ENCODE assay signal across 19 cellular contexts in the genomic region with DNA sequence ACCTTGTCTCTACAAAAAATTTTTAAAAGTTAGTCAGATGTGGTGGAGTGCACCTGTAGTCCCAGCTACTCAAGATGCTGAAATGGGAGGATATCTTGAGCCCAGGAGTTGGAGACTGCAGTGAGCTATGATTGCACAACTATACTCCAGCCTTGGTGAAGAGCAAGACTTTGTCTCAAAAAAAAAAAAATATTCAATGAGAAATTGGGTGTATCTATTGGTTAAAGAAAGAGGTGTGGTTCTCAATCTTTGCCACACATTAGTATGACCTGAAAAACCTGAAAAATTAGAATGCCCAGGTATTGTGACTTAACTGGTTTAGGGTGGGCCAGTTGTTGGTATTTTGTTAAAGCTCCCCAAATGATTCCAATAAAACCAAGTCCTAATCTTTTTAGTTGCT. TPM values are rescaled to one million over a fixed set of nuclear protein-coding genes. Genes with fewer than 3 reads are reported as not detected.
DNase-seq lines count a peak whose midpoint lies in the region; ATAC-seq, FAIRE-seq and TF ChIP-seq lines count a peak whose summit lies in the region.
"Had no signal": no experiment of that assay in that cellular context is flagged by ENCODE, and none has a peak within 500 bp of the region (broad histone marks: within the 10 kb centered on the region; RNA-seq: fewer than 3 reads in every experiment).

No MANE protein-coding gene starts in this region.

- H3K9ac ChIP-seq in PC-3 (ENCODE audit: low read length), result no peak overlapping the region
- no peak overlapping the region for H3K9ac ChIP-seq in K562 (ENCODE audit: insufficient read depth in 1 of 2, low read depth in 2 of 2, low read length in 2 of 2)

- TF ChIP-seq RAD21 in K562 (CRISPR knock-in tag; conservative IDR thresholded peaks at IDR 0.05 in 1 of 2, IDR thresholded peaks at IDR 0.05 in 1 of 2), result no peak

- TF ChIP-seq POLR2A in K562 (conservative IDR thresholded peaks at IDR 0.05) (no peak), uterus (IDR thresholded peaks at IDR 0.05) (no peak)

- BruUV-seq in PC-3 (replicated peaks; lab: Mats Ljungman, UMichigan), result no TSS peak
- BruUV-seq in K562 (replicated peaks; lab: Mats Ljungman, UMichigan), result no TSS peak

- peak overlapping the region; percentile 90; the same call in 1 of the 2 replicates for H3K27ac ChIP-seq in ACC112 (ENCODE audit: low read depth, low read length)
- H3K27ac ChIP-seq in PC-3 (ENCODE audit: low read length), result no peak overlapping the region
- H3K27ac ChIP-seq in K562 (ENCODE audit: extremely low read depth, low read depth, low read length), result peak overlapping the region; percentile 72; the same call in 2 of the 3 replicates
- H3K27ac ChIP-seq in SJCRH30, result no peak overlapping the region
- H3K27ac ChIP-seq in uterus, result no peak overlapping the region
- H3K27ac ChIP-seq: C4-2B had no signal

- no peak overlapping the region for H3K4me2 ChIP-seq in PC-3 (ENCODE audit: low read length)
- no peak overlapping the region for H3K4me2 ChIP-seq in K562 (ENCODE audit: insufficient read depth, low read length)

- no peaks in the 10 kb centered on the region for H3K9me2 ChIP-seq in PC-3 (replicated peaks; ENCODE audit: low read length)

- H3K4me3 ChIP-seq in ACC112 (ENCODE audit: low read depth, low read length) (no peak overlapping the region), PC-3 (ENCODE audit: low read length) (no peak overlapping the region), K562 (no peak overlapping the region), SJCRH30 (no peak overlapping the region), uterus (no peak overlapping the region)

- TF ChIP-seq CTCF in PC-3 (conservative IDR thresholded peaks at IDR 0.05; ENCODE audit: low read depth, low read length), result no peak
- no peak for TF ChIP-seq CTCF in K562 (IDR thresholded peaks at IDR 0.05 in 2 of 3, conservative IDR thresholded peaks at IDR 0.05 in 1 of 3; ENCODE audit: insufficient read depth in 2 of 3, low read depth in 1 of 3, low read length in 3 of 3)
- TF ChIP-seq CTCF in uterus (IDR thresholded peaks at IDR 0.05), result no peak

- H4K20me1 ChIP-seq in PC-3 (ENCODE audit: low read length) (no peaks in the 10 kb centered on the region), K562 (replicated peaks; ENCODE audit: control insufficient read depth, insufficient read depth, low read length) (no peaks in the 10 kb centered on the region)

- CTCF ChIA-PET in PC-3 (lab: Charles Lee) (no interaction called here), K562 (lab: Yijun Ruan, JAX; ENCODE audit: low intra/inter-chr PET ratio) (no interaction called here)

- ATAC-seq in PC-3, result no peak
- ATAC-seq in K562, result no peak
- peak; percentile 88 for ATAC-seq in esophagus mucosa

- no peak for TF ChIP-seq EP300 in K562 (IDR thresholded peaks at IDR 0.05; ENCODE audit: low read length)

- H3K27me3 ChIP-seq in ACC112 (ENCODE audit: insufficient read depth, low read length), result no peaks in the 10 kb centered on the region
- H3K27me3 ChIP-seq in PC-3 (ENCODE audit: low read length), result no peaks in the 10 kb centered on the region
- H3K27me3 ChIP-seq in K562 (ENCODE audit: control insufficient read depth in 2 of 2, insufficient read depth in 2 of 2, low read length in 2 of 2), result no peaks in the 10 kb centered on the region
- H3K27me3 ChIP-seq in SJCRH30, result no peaks in the 10 kb centered on the region
- no peaks in the 10 kb centered on the region for H3K27me3 ChIP-seq in uterus
- H3K27me3 ChIP-seq: BE2C had no signal

- 0 out of 2 replicates have a peak, but pooled peaks cover 6% of the 10 kb centered on the region for H3K9me3 ChIP-seq in PC-3 (ENCODE audit: low read length)
- H3K9me3 ChIP-seq in K562 (replicated peaks; ENCODE audit: control insufficient read depth, insufficient read depth, low read depth, low read length), result no peaks in the 10 kb centered on the region
- H3K9me3 ChIP-seq in SJCRH30 (replicated peaks), result no peaks in the 10 kb centered on the region
- no peaks in the 10 kb centered on the region for H3K9me3 ChIP-seq in uterus
- H3K9me3 ChIP-seq: BE2C had no signal

- H3K79me2 ChIP-seq in ACC112 (ENCODE audit: control insufficient read depth, insufficient read depth, low read length, unreplicated experiment) (no peaks in the 10 kb centered on the region), PC-3 (ENCODE audit: low read length) (no peaks in the 10 kb centered on the region), K562 (ENCODE audit: control insufficient read depth, insufficient read depth, low read length) (no peaks in the 10 kb centered on the region)

- peaks cover 25% of the 10 kb centered on the region for H3K4me1 ChIP-seq in ACC112 (ENCODE audit: control insufficient read depth, insufficient read depth, low read length, unreplicated experiment)
- H3K4me1 ChIP-seq in PC-3 (ENCODE audit: insufficient read depth, low read length), result peaks cover 15% of the 10 kb centered on the region; the same call in 1 of the 2 replicates
- H3K4me1 ChIP-seq in K562 (replicated peaks in 1 of 2; ENCODE audit: control insufficient read depth in 2 of 2, insufficient read depth in 2 of 2, low read length in 2 of 2), result peaks cover 0 to 4% of the 10 kb centered on the region in 2 experiments; a peak in 2 of 5 replicates
- H3K4me1 ChIP-seq in SJCRH30, result peaks cover 23% of the 10 kb centered on the region
- H3K4me1 ChIP-seq in uterus, result no peaks in the 10 kb centered on the region

- intact Hi-C loops in PC-3 (cut with micrococcal nuclease), result no loop called here
- intact Hi-C loops in K562 (cut with micrococcal nuclease), result no loop called here
- intact Hi-C loops in uterus (cut with DNase I; ENCODE audit: low total_unique reads), result no loop called here

- in situ Hi-C loops in K562 (cut with MboI), result no loop called here

- peak; percentile 26 for DNase-seq in PC-3
- DNase-seq in K562 (ENCODE audit: extremely low read depth in 1 of 4, low spot score in 3 of 4), result no peak
- no peak for DNase-seq in SJCRH30
- DNase-seq in dermis blood vessel endothelial cell, result no peak
- no peak for DNase-seq in uterus
- DNase-seq in NCI-H526 treated with DMSO at 0.1 percent for 48 hours (lab: John Stamatoyannopoulos, UW), result no peak
- DNase-seq: BE2C; CD4-positive, alpha-beta memory T cell; DND-41; GDM1 had no signal

- H2AFZ ChIP-seq in ACC112 (ENCODE audit: low read length, unreplicated experiment), result no peak overlapping the region
- no peak overlapping the region for H2AFZ ChIP-seq in PC-3 (ENCODE audit: low read length)
- H2AFZ ChIP-seq in K562 (ENCODE audit: low read depth, low read length), result no peak overlapping the region

- H3K36me3 ChIP-seq in ACC112 (ENCODE audit: insufficient read depth, low read length), result no peaks in the 10 kb centered on the region
- no peaks in the 10 kb centered on the region for H3K36me3 ChIP-seq in PC-3 (ENCODE audit: low read depth, low read length)
- no peaks in the 10 kb centered on the region for H3K36me3 ChIP-seq in K562 (ENCODE audit: control insufficient read depth, insufficient read depth, low read length)
- no peaks in the 10 kb centered on the region for H3K36me3 ChIP-seq in SJCRH30
- no peaks in the 10 kb centered on the region for H3K36me3 ChIP-seq in uterus
- H3K36me3 ChIP-seq: BE2C had no signal

- FAIRE-seq in K562 (lab: Jason Lieb, UNC), result no peak
- FAIRE-seq: GM12892, GM19239 had no signal

- POLR2A ChIA-PET in PC-3 (lab: Charles Lee; ENCODE audit: unreplicated experiment), result no interaction called here
- POLR2A ChIA-PET in K562 (lab: Yijun Ruan, JAX), result interaction anchor here (1.6 kb wide), 1 partner anchor 16 kb away, joined by 5 read pairs; no protein-coding TSS in a partner anchor

- no peaks in the 10 kb centered on the region for H3F3A ChIP-seq in PC-3 (ENCODE audit: low read length, unreplicated experiment)

- no peaks in the 10 kb centered on the region for H3K9me1 ChIP-seq in K562 (ENCODE audit: control insufficient read depth, insufficient read depth, low read length)

TF ChIP-seq in K562, 482 proteins besides CTCF, POLR2A, EP300 and RAD21:
- TF ChIP-seq ZNF589 (CRISPR knock-in tag; IDR thresholded peaks at IDR 0.05; ENCODE audit: low read depth), result 0 out of 2 replicates have a peak, but pooled peaks have one; percentile 32
- TF ChIP-seq, protein P1, sequence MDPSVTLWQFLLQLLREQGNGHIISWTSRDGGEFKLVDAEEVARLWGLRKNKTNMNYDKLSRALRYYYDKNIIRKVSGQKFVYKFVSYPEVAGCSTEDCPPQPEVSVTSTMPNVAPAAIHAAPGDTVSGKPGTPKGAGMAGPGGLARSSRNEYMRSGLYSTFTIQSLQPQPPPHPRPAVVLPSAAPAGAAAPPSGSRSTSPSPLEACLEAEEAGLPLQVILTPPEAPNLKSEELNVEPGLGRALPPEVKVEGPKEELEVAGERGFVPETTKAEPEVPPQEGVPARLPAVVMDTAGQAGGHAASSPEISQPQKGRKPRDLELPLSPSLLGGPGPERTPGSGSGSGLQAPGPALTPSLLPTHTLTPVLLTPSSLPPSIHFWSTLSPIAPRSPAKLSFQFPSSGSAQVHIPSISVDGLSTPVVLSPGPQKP (CRISPR knock-in tag; IDR thresholded peaks at IDR 0.05), result no peak

RNA-seq across cellular contexts. Expression of a gene that starts 32.4 kb away (rescaled TPM):
- total RNA-seq in PC-3 (2014; rRNA removed) (not detected in 2 replicates), K562 (2014; rRNA removed) (not detected in 2 replicates), K562 (2014; rRNA removed; fragmentation: Illumina TruSeq; extraction: Trizol) (not detected in 2 replicates), K562 (2015; rRNA removed; fragmentation: Illumina TruSeq; extraction: Trizol) (not detected in 2 replicates), K562 (2021) (not detected in 2 replicates), esophagus mucosa (not detected), dermis blood vessel endothelial cell (not detected in 2 replicates), uterus (not detected)
- total RNA-seq in K562 (2011; cell fraction: chromatin; rRNA removed; ENCODE audit: low replicate concordance), result not detected in 2 replicates
- total RNA-seq in K562 (2011; cell fraction: nucleolus; rRNA removed), result not detected in 2 replicates
- not detected in 2 replicates for total RNA-seq in K562 (2011; cell fraction: nucleoplasm; rRNA removed)
- polyA plus RNA-seq in K562 (2011; rRNA removed) (not detected in 2 replicates), K562 (2014; fragmentation: Illumina TruSeq; extraction: Trizol) (not detected in 2 replicates), K562 (2014; fragmentation: Nextera tagmentation; extraction: Ambion mirVana) (not detected), K562 (2014; rRNA removed) (not detected in 2 replicates)
- not detected in 2 replicates for polyA plus RNA-seq in K562 (2011; cell fraction: cytosol; rRNA removed)
- not detected in 2 replicates for polyA plus RNA-seq in K562 (2011; cell fraction: nucleus; rRNA removed)
- polyA plus RNA-seq in K562 (2012), result not detected in 2 replicates
- polyA minus RNA-seq in K562 (2011; rRNA and poly(A)+ RNA removed), result not detected in 2 replicates
- polyA minus RNA-seq in K562 (2011; cell fraction: cytosol; rRNA and poly(A)+ RNA removed), result not detected in 2 replicates
- not detected in 2 replicates for polyA minus RNA-seq in K562 (2011; cell fraction: nucleus; rRNA and poly(A)+ RNA removed)
- not detected in 2 replicates for total RNA-seq in SJCRH30 (2014; rRNA removed; shearing (Covaris generic))
- total RNA-seq: A172; CD4-positive, alpha-beta memory T cell; H4 had no signal
- polyA plus RNA-seq: AG04450; CD4-positive, alpha-beta memory T cell; IgD-negative memory B cell had no signal

Comparison
In these comparisons a context has a peak if more than half of its experiments do, and no peak if none do; other contexts are left out.
1. H3K27ac ChIP-seq: peak in ACC112 (single experiment) and K562 (single experiment); none in PC-3 (single experiment), SJCRH30 (single experiment) and uterus (0 of 2).